ENCODE assay signal across 14 cellular contexts in genomic region chr7:44155191-44156185, GRCh38. TPM values are rescaled to one million over a fixed set of nuclear protein-coding genes. Genes with fewer than 3 reads are reported as not detected.
DNase-seq lines count a peak whose midpoint lies in the region; ATAC-seq and TF ChIP-seq lines count a peak whose summit lies in the region.
"Had no signal": no experiment of that assay in that cellular context is flagged by ENCODE, and none has a peak within 500 bp of the region (broad histone marks: within the 10 kb centered on the region; RNA-seq: fewer than 3 reads in every experiment).

No MANE protein-coding gene starts in this region.

- TF ChIP-seq POLR2A in body of pancreas (IDR thresholded peaks at IDR 0.05) (no peak), right lobe of liver (IDR thresholded peaks at IDR 0.05) (no peak), sigmoid colon (IDR thresholded peaks at IDR 0.05) (no peak)

- no peaks in the 10 kb centered on the region for H3K27me3 ChIP-seq in body of pancreas
- H3K27me3 ChIP-seq in right lobe of liver = no peaks in the 10 kb centered on the region
- no peaks in the 10 kb centered on the region for H3K27me3 ChIP-seq in sigmoid colon

- no peaks in the 10 kb centered on the region for H3K9me3 ChIP-seq in body of pancreas
- H3K9me3 ChIP-seq in right lobe of liver = no peaks in the 10 kb centered on the region
- no peaks in the 10 kb centered on the region for H3K9me3 ChIP-seq in sigmoid colon
- H3K9me3 ChIP-seq: A549 had no signal

- H3K4me3 ChIP-seq in body of pancreas (no peak overlapping the region), right lobe of liver (no peak overlapping the region), sigmoid colon (no peak overlapping the region)
- H3K4me3 ChIP-seq: A549 had no signal

- peak; percentile 53 for DNase-seq in activated effector memory CD4-positive, alpha-beta T cell treated with anti-CD3 and anti-CD28 coated beads, Interleukin-2, amount 50 U/mL, for 16 hours
- no peak for DNase-seq in activated effector memory CD4-positive, alpha-beta T cell treated with Interleukin-2 at 50 U/mL for 16 hours
- DNase-seq in body of pancreas (peak in 3 of 4 donors; percentile 26 to 69 (median 43)), right lobe of liver (peak; percentile 78 to 93 (median 91)), sigmoid colon (peak; percentile 39), kidney glomerular epithelial cell (lab: John Stamatoyannopoulos, UW) (no peak), NCI-H1092 treated with DMSO at 0.1 percent for 48 hours (lab: John Stamatoyannopoulos, UW) (no peak), NCI-H1105 (lab: John Stamatoyannopoulos, UW) (no peak)
- DNase-seq: COR-L47, DMS53 had no signal

- H3K4me1 ChIP-seq in body of pancreas (no peaks in the 10 kb centered on the region), right lobe of liver (peaks cover 0 to 49% (median 24%) of the 10 kb centered on the region in 4 donors), sigmoid colon (no peaks in the 10 kb centered on the region)
- H3K4me1 ChIP-seq: A549 had no signal

- TF ChIP-seq EP300 in sigmoid colon (IDR thresholded peaks at IDR 0.05) = no peak

- ATAC-seq in body of pancreas = peak; percentile 55
- peak; percentile 55 to 78 (median 74) for ATAC-seq in right lobe of liver
- ATAC-seq: A549 had no signal

- no peaks in the 10 kb centered on the region for H3K36me3 ChIP-seq in body of pancreas (replicated peaks in 1 of 2; ENCODE audit: insufficient read depth in 1 of 2, low read depth in 2 of 2)
- H3K36me3 ChIP-seq in right lobe of liver = no peaks in the 10 kb centered on the region
- H3K36me3 ChIP-seq in sigmoid colon = no peaks in the 10 kb centered on the region

- WGBS in body of pancreas, 2 donors = 65 to 67% methylated on average over 7 to 8 of the region's 8 CpGs
- 24% methylated on average over 3 of the region's 8 CpGs for WGBS in right lobe of liver (ENCODE audit: insufficient coverage, low coverage, low lambda C conversion rate, missing lambda C conversion rate)
- WGBS in sigmoid colon, 2 donors = 69 to 86% methylated on average over 8 of the region's 8 CpGs

- intact Hi-C loops in body of pancreas (cut with DNase I) = no loop called here
- intact Hi-C loops in right lobe of liver (cut with DNase I) = no loop called here
- intact Hi-C loops in sigmoid colon (cut with DNase I) = no loop called here

- H3K27ac ChIP-seq in body of pancreas (no peak overlapping the region), right lobe of liver (peak overlapping the region in 2 of 3 donors; percentile 1 to 47), sigmoid colon (no peak overlapping the region)
- H3K27ac ChIP-seq: A549 had no signal

- TF ChIP-seq CTCF in body of pancreas (IDR thresholded peaks at IDR 0.05) = no peak
- no peak for TF ChIP-seq CTCF in right lobe of liver (IDR thresholded peaks at IDR 0.05)
- TF ChIP-seq CTCF in sigmoid colon (IDR thresholded peaks at IDR 0.05) = no peak

RNA-seq across cellular contexts. Expression of gene MYL7, which starts 14.4 kb away (rescaled TPM):
- total RNA-seq in body of pancreas = not detected
- total RNA-seq in right lobe of liver = 1 to 10 TPM in 1 of 6 experiments, not detected in 5; 2.0 TPM
- not detected for total RNA-seq in sigmoid colon
- 1 to 10 TPM in 1 of 3 donors, under 1 TPM in 1, not detected in 1; 0.39 to 7.2 TPM for polyA plus RNA-seq in sigmoid colon
- total RNA-seq: HT1080, PC-3 had no signal
- polyA plus RNA-seq: A549, CD14-positive monocyte had no signal

RNA-seq across cellular contexts. Expression of gene POLD2, which starts 32.1 kb away (rescaled TPM):
- total RNA-seq in body of pancreas (10 to 100 TPM; 32.7 to 64.6 TPM), right lobe of liver (10 to 100 TPM; 36.4 to 73.4 (median 57.3) TPM), sigmoid colon (10 to 100 TPM; 20.3 to 40.5 (median 29.5) TPM)
- polyA plus RNA-seq in sigmoid colon = 10 to 100 TPM; 31.9 to 91.2 (median 39.0) TPM

RNA-seq across cellular contexts. Expression of gene GCK, which starts 33.8 kb away (rescaled TPM):
- total RNA-seq in body of pancreas (1 to 10 TPM; 1.3 to 2.1 TPM), right lobe of liver (1 to 10 TPM in 4 of 6 experiments, under 1 TPM in 2; 0.50 to 5.9 (median 2.0) TPM), sigmoid colon (1 to 10 TPM in 2 of 4 donors, under 1 TPM in 1, not detected in 1; 0.27 to 1.8 (median 1.4) TPM)
- polyA plus RNA-seq in sigmoid colon = under 1 TPM in 2 of 3 donors, not detected in 1; 0.32 to 0.60 TPM
- total RNA-seq: HT1080, PC-3 had no signal
- polyA plus RNA-seq: CD14-positive monocyte had no signal

RNA-seq across cellular contexts. Expression of gene YKT6, which starts 45.3 kb away (rescaled TPM):
- total RNA-seq in body of pancreas (10 to 100 TPM; 37.6 to 55.4 TPM), right lobe of liver (10 to 100 TPM; 15.0 to 23.8 (median 19.2) TPM), sigmoid colon (10 to 100 TPM; 39.2 to 50.1 (median 44.5) TPM)
- polyA plus RNA-seq in sigmoid colon = 10 to 100 TPM; 63.1 to 95.5 (median 73.3) TPM

RNA-seq across cellular contexts. Expression of gene AEBP1, which starts 51.3 kb away (rescaled TPM):
- total RNA-seq in body of pancreas = 10 to 100 TPM; 39.2 to 51.9 TPM
- 10 to 100 TPM in 4 of 6 experiments, 1 to 10 TPM in 2; 7.8 to 37.8 (median 14.3) TPM for total RNA-seq in right lobe of liver
- total RNA-seq in sigmoid colon = 100 to 1,000 TPM in 2 of 4 donors, 10 to 100 TPM in 2; 74.6 to 182 (median 128) TPM
- polyA plus RNA-seq in sigmoid colon = 10 to 100 TPM in 2 of 3 donors, 1 to 10 TPM in 1; 2.5 to 37.7 (median 12.0) TPM
- total RNA-seq: HT1080, PC-3 had no signal
- polyA plus RNA-seq: A549, CD14-positive monocyte had no signal

Comparison
In these comparisons a context has a peak if more than half of its experiments do, and no peak if none do; other contexts are left out.
1. DNase-seq: peak in activated effector memory CD4-positive, alpha-beta T cell treated with anti-CD3 and anti-CD28 coated beads, Interleukin-2, amount 50 U/mL, for 16 hours (single experiment), body of pancreas (3 of 4), right lobe of liver (3 of 3) and sigmoid colon (single experiment); none in activated effector memory CD4-positive, alpha-beta T cell treated with Interleukin-2 at 50 U/mL for 16 hours (single experiment), kidney glomerular epithelial cell (single experiment), NCI-H1092 treated with DMSO at 0.1 percent for 48 hours (single experiment) and NCI-H1105 (single experiment).
2. H3K27ac ChIP-seq: peak in right lobe of liver (2 of 3); none in body of pancreas (0 of 4) and sigmoid colon (0 of 4).